Comparison of ENCODE assay signal across 9 cellular contexts in genomic region chr20:41174782-41175181, GRCh38. TPM values are rescaled to one million over a fixed set of nuclear protein-coding genes. Genes with fewer than 3 reads are reported as not detected.
DNase-seq lines count a peak whose midpoint lies in the region; ATAC-seq and TF ChIP-seq lines count a peak whose summit lies in the region.
"Had no signal": no experiment of that assay in that cellular context is flagged by ENCODE, and none has a peak within 500 bp of the region (broad histone marks: within the 10 kb centered on the region; RNA-seq: fewer than 3 reads in every experiment).

No MANE protein-coding gene starts in this region.

- BruUV-seq in A673 (replicated peaks; lab: Mats Ljungman, UMichigan): TSS peak; percentile 42

- POLR2A ChIA-PET in A673 (lab: Charles Lee; ENCODE audit: low non-redundant PET): no interaction called here
- POLR2A ChIA-PET in naive thymus-derived CD8-positive, alpha-beta T cell (lab: Charles Lee): interaction anchor here (4.0 kb wide), 1 partner anchor 36 kb away, joined by 59 read pairs; the partner anchor contains the start of gene PLCG1

- no peaks in the 10 kb centered on the region for H3K79me2 ChIP-seq in GM23338 (replicated peaks; ENCODE audit: insufficient read depth)

- peaks cover 24 to 63% (median 39%) of the 10 kb centered on the region in 4 donors for H3K4me1 Mint-ChIP-seq in naive thymus-derived CD8-positive, alpha-beta T cell
- H3K4me1 Mint-ChIP-seq in immature natural killer cell (no peaks in the 10 kb centered on the region), GM23338 (peaks cover 16% of the 10 kb centered on the region; the same call in 2 of the 3 replicates)

- intact Hi-C loops in A673 (cut with micrococcal nuclease; ENCODE audit: unreplicated experiment): no loop called here

- peak overlapping the region; percentile 41 to 89 (median 76) for H3K27ac Mint-ChIP-seq in naive thymus-derived CD8-positive, alpha-beta T cell
- H3K27ac Mint-ChIP-seq in immature natural killer cell: peak overlapping the region in 1 of 6 donors; percentile 17
- H3K27ac Mint-ChIP-seq in GM23338: no peak overlapping the region
- H3K27ac Mint-ChIP-seq: activated CD4-positive, alpha-beta memory T cell treated with anti-CD3 and anti-CD28 coated beads, Interleukin-2, amount 10 ng/mL, durations not matched to agents 7 days and 5 days had no signal

- no peaks in the 10 kb centered on the region for H3K9me3 Mint-ChIP-seq in naive thymus-derived CD8-positive, alpha-beta T cell
- H3K9me3 Mint-ChIP-seq in immature natural killer cell: no peaks in the 10 kb centered on the region
- no peaks in the 10 kb centered on the region; the same call in 2 of the 3 replicates for H3K9me3 Mint-ChIP-seq in GM23338
- H3K9me3 Mint-ChIP-seq: activated CD4-positive, alpha-beta memory T cell treated with anti-CD3 and anti-CD28 coated beads, Interleukin-2, amount 10 ng/mL, durations not matched to agents 7 days and 5 days had no signal

- H4K20me1 ChIP-seq in GM23338 (replicated peaks; ENCODE audit: insufficient read depth): peaks cover 8% of the 10 kb centered on the region

- H3K36me3 ChIP-seq in A673 (ENCODE audit: insufficient read depth, low read length, poor library complexity, severe bottlenecking): peaks cover 50% of the 10 kb centered on the region
- peaks cover 31% of the 10 kb centered on the region for H3K36me3 ChIP-seq in GM23338 (ENCODE audit: insufficient read depth)

- no peaks in the 10 kb centered on the region for H3K9me2 ChIP-seq in GM23338 (ENCODE audit: insufficient read depth)

- H3K4me3 Mint-ChIP-seq in naive thymus-derived CD8-positive, alpha-beta T cell: no peak overlapping the region
- no peak overlapping the region for H3K4me3 Mint-ChIP-seq in immature natural killer cell
- no peak overlapping the region for H3K4me3 Mint-ChIP-seq in GM23338
- H3K4me3 Mint-ChIP-seq: activated CD4-positive, alpha-beta memory T cell treated with anti-CD3 and anti-CD28 coated beads, Interleukin-2, amount 10 ng/mL, durations not matched to agents 7 days and 5 days had no signal

- no peak for ATAC-seq in naive thymus-derived CD8-positive, alpha-beta T cell
- no peak for ATAC-seq in HG03378 (IDR thresholded peaks at IDR 0.05; ENCODE audit: unreplicated experiment)
- ATAC-seq in GM23338: no peak

- H3K4me2 ChIP-seq in GM23338: no peak overlapping the region

- H3K36me3 Mint-ChIP-seq in naive thymus-derived CD8-positive, alpha-beta T cell: peaks cover 0 to 77% (median 4%) of the 10 kb centered on the region in 3 donors
- H3K36me3 Mint-ChIP-seq in immature natural killer cell (peaks cover 27 to 58% (median 33%) of the 10 kb centered on the region in 3 donors), GM23338 (ENCODE audit: low read depth) (peaks cover 78% of the 10 kb centered on the region)

- H3K27ac ChIP-seq in A673 (ENCODE audit: low read depth, low read length, poor library complexity, severe bottlenecking) (no peak overlapping the region), cingulate gyrus (ENCODE audit: low read depth, low read length) (peak overlapping the region; percentile 93), GM23338 (ENCODE audit: low read depth) (no peak overlapping the region)

- no peak overlapping the region for H2AFZ ChIP-seq in GM23338

- H3K4me1 ChIP-seq in A673 (ENCODE audit: insufficient read depth, low read length, poor library complexity, severe bottlenecking) (peaks cover 14% of the 10 kb centered on the region), GM23338 (ENCODE audit: insufficient read depth) (peaks cover 5% of the 10 kb centered on the region; the same call in 1 of the 2 replicates)

- H3K4me3 ChIP-seq in A673 (ENCODE audit: low read depth, low read length, poor library complexity, severe bottlenecking) (no peak overlapping the region), GM23338 (no peak overlapping the region)

- DNase-seq in A673 (ENCODE audit: low spot score): no peak
- DNase-seq in LHCN-M2 (ENCODE audit: low read depth): peak; percentile 17
- DNase-seq in naive thymus-derived CD8-positive, alpha-beta T cell: peak in 1 of 10 donors; percentile 10
- no peak for DNase-seq in immature natural killer cell
- DNase-seq in GM23338 (ENCODE audit: low spot score): no peak
- no peak for DNase-seq in cerebellum (ENCODE audit: low spot score)

- no peaks in the 10 kb centered on the region for H3K27me3 ChIP-seq in A673 (replicated peaks; ENCODE audit: insufficient read depth, low read depth, low read length, poor library complexity)
- H3K27me3 ChIP-seq in GM23338 (ENCODE audit: insufficient read depth): no peaks in the 10 kb centered on the region

- H3K27me3 Mint-ChIP-seq in naive thymus-derived CD8-positive, alpha-beta T cell: peaks cover 0 to 2% (median 0%) of the 10 kb centered on the region in 5 donors
- H3K27me3 Mint-ChIP-seq in immature natural killer cell (ENCODE audit: low read depth in 3 of 3) (peaks cover 0 to 6% (median 2%) of the 10 kb centered on the region in 3 donors), GM23338 (ENCODE audit: insufficient read depth, low read depth, poor library complexity) (peaks cover 15% of the 10 kb centered on the region)
- H3K27me3 Mint-ChIP-seq: activated CD4-positive, alpha-beta memory T cell treated with anti-CD3 and anti-CD28 coated beads, Interleukin-2, amount 10 ng/mL, durations not matched to agents 7 days and 5 days had no signal

- no peaks in the 10 kb centered on the region for H3K9me3 ChIP-seq in A673 (ENCODE audit: low read depth, low read length, poor library complexity, severe bottlenecking)

- peaks cover 6% of the 10 kb centered on the region; the same call in 1 of the 2 replicates for H3F3A ChIP-seq in GM23338 (replicated peaks; ENCODE audit: low read depth)

- no peak for TF ChIP-seq CTCF in A673 (conservative IDR thresholded peaks at IDR 0.05; ENCODE audit: low read depth, low read length)
- no peak for TF ChIP-seq CTCF in GM23338 (conservative IDR thresholded peaks at IDR 0.05; ENCODE audit: low read depth in 2 of 2)

- CTCF ChIA-PET in A673 (lab: Charles Lee): no interaction called here

TF ChIP-seq in GM23338, 12 proteins besides CTCF, POLR2A, EP300 and RAD21 (continues in another document):
- no peak for TF ChIP-seq ZNF331 (CRISPR knock-in tag; IDR thresholded peaks at IDR 0.05; ENCODE audit: low read depth)

RNA-seq across cellular contexts. Expression of gene PLCG1, which starts 37.4 kb away (rescaled TPM):
- total RNA-seq in A673 (2021): 146 and 174 TPM in 2 replicates
- 75.9 and 81.2 TPM in 2 replicates for total RNA-seq in LHCN-M2 (2014; rRNA removed)
- polyA plus RNA-seq in LHCN-M2 (2012): 56.2 TPM
- total RNA-seq in naive thymus-derived CD8-positive, alpha-beta T cell: 100 to 1,000 TPM; 384 to 393 TPM
- polyA plus RNA-seq in naive thymus-derived CD8-positive, alpha-beta T cell: 10 to 100 TPM; 37.4 to 92.5 (median 53.2) TPM
- 10 to 100 TPM in 1 of 3 donors, 1 to 10 TPM in 2; 3.2 to 31.4 (median 7.5) TPM for polyA plus RNA-seq in immature natural killer cell
- 174 and 206 TPM in 2 replicates for total RNA-seq in GM23338 (2014; rRNA removed; shearing (Covaris generic))
- 23.8 and 27.4 TPM in 2 replicates for polyA plus RNA-seq in GM23338 (2016; fragmentation: Nextera tagmentation; extraction: Ambion mirVana)
- 131 TPM for total RNA-seq in cerebellum
